In the genomic region with DNA sequence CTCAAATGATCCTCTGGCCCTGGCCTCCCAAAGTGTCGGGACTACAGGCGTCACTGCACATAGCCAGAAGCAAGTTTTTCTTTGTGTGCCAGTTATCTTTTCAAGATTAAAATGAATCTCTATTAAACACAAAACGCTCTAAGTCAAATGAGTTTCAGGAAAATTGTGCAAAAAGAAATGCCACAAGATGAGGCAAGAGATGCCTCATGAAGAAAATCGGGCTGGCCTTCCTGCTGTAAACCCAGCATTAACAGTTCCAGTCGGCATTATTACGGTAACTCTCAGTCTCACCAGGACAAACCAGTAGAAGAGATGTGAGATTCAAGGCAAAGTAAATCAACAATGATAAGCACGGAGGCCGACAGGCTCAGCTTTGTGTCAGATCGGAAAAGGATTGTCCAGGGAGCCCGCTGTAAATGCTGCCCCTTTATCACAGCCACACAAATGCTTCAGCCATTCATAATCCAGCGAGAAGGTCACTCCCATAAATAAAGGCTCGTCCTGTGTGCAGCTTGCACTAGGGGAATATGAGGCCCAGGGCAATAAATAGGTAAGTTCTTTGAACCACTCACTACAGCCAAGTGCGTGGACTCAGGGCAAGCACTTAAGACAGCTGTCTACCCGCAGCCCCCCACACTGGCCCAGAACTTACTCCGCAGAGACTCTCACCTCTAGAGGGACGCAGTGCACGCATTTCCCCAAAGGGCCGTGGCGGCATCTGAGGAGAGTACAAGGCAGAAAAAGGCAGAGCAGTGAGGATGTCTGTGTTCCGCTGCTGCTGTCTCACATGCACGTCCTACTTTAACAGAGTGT, we compare ENCODE assay signal across 25 cellular contexts. TPM values are rescaled to one million over a fixed set of nuclear protein-coding genes. Genes with fewer than 3 reads are reported as not detected.
DNase-seq lines count a peak whose midpoint lies in the region; ATAC-seq, FAIRE-seq and TF ChIP-seq lines count a peak whose summit lies in the region.
"Had no signal": no experiment of that assay in that cellular context is flagged by ENCODE, and none has a peak within 500 bp of the region (broad histone marks: within the 10 kb centered on the region; RNA-seq: fewer than 3 reads in every experiment).

No MANE protein-coding gene starts in this region.

- H3K27me3 ChIP-seq in GM12878 (replicated peaks in 1 of 2; ENCODE audit: control insufficient read depth in 2 of 2, insufficient read depth in 2 of 2, low read length in 1 of 2) = no peaks in the 10 kb centered on the region
- H3K27me3 ChIP-seq: esophagus squamous epithelium, gastroesophageal sphincter, ovary, upper lobe of right lung had no signal

- DNase-seq in Right ventricle myocardium superior (no peak), Right ventricle myocardium inferior (ENCODE audit: missing footprints) (no peak), GM12878 (ENCODE audit: low read depth, low spot score) (no peak), omental fat pad (ENCODE audit: low spot score) (no peak), retina (no peak), Kasumi-1 (lab: John Stamatoyannopoulos, UW) (no peak)
- DNase-seq: activated CD4-positive, alpha-beta T cell treated with anti-CD3 and anti-CD28 coated beads, Interleukin-2, amount 50 U/mL, for 4 hours; activated gamma-delta T cell treated with Interleukin-2 at 50 U/mL for 16 hours; activated T-cell treated with anti-CD3 and anti-CD28 coated beads for 4 hours; DMS79 treated with DMSO at 0.1 percent for 48 hours; effector memory CD4-positive, alpha-beta T cell; esophagus squamous epithelium; KG1; left colon; mesendoderm; naive B cell; NCI-H1694; NCI-H69; ovary; upper lobe of right lung had no signal

- H2AFZ ChIP-seq in GM12878 (ENCODE audit: control insufficient read depth, low read depth, low read length) = no peak overlapping the region

- POLR2A ChIA-PET in GM12878 (lab: Charles Lee) = no interaction called here

- no peaks in the 10 kb centered on the region for H3K9me3 ChIP-seq in GM12878 (replicated peaks; ENCODE audit: control insufficient read depth, insufficient read depth, low read length)
- H3K9me3 ChIP-seq: esophagus squamous epithelium, gastroesophageal sphincter, ovary, upper lobe of right lung had no signal

- SMC1A ChIA-PET in GM12878 (lab: Charles Lee; ENCODE audit: uncharacterized antibody, unreplicated experiment) = no interaction called here

- H4K20me1 ChIP-seq in GM12878 (ENCODE audit: control insufficient read depth, insufficient read depth) = no peaks in the 10 kb centered on the region

- BruUV-seq in GM12878 (replicated peaks; lab: Mats Ljungman, UMichigan) = TSS peak; percentile 38

- H3K36me3 ChIP-seq in GM12878 (ENCODE audit: control insufficient read depth in 2 of 2, insufficient read depth in 2 of 2, low read length in 1 of 2) = peaks cover 27 to 28% of the 10 kb centered on the region in 2 experiments
- H3K36me3 ChIP-seq: ovary had no signal

- no peak overlapping the region for H3K4me2 ChIP-seq in GM12878 (ENCODE audit: control insufficient read depth, insufficient read depth)

- RAD21 ChIA-PET in GM12878 (lab: Charles Lee; ENCODE audit: unreplicated experiment) = no interaction called here

- no peak for TF ChIP-seq POLR2A in GM12878 (IDR thresholded peaks at IDR 0.05; ENCODE audit: low read depth, low read length)

- no peak overlapping the region for H3K27ac ChIP-seq in GM12878 (ENCODE audit: control insufficient read depth, insufficient read depth)
- H3K27ac ChIP-seq: esophagus squamous epithelium, gastroesophageal sphincter, ovary, upper lobe of right lung had no signal

- H3K4me3 ChIP-seq in GM12878 = no peak overlapping the region
- H3K4me3 ChIP-seq: esophagus squamous epithelium, gastroesophageal sphincter, ovary, upper lobe of right lung had no signal

- in situ Hi-C loops in GM12878 (cut with MboI) = no loop called here

- TF ChIP-seq CTCF in GM12878 (IDR thresholded peaks at IDR 0.05 in 2 of 3, conservative IDR thresholded peaks at IDR 0.05 in 1 of 3; ENCODE audit: control insufficient read depth in 2 of 3, extremely low read depth in 1 of 3, insufficient read depth in 1 of 3, low read depth in 3 of 3, low read length in 3 of 3) = no peak
- no peak for TF ChIP-seq CTCF in omental fat pad (IDR thresholded peaks at IDR 0.05)

- H3K79me2 ChIP-seq in GM12878 (ENCODE audit: control insufficient read depth, insufficient read depth, low read length) = no peaks in the 10 kb centered on the region; the same call in 1 of the 2 replicates

- no peak overlapping the region for H3K9ac ChIP-seq in GM12878 (ENCODE audit: control insufficient read depth, insufficient read depth, low read length)

- peak; percentile 28 for ATAC-seq in Right ventricle myocardium superior (ENCODE audit: poor library complexity)
- ATAC-seq in Right ventricle myocardium inferior = no peak
- no peak for ATAC-seq in GM12878
- ATAC-seq in omental fat pad (ENCODE audit: low FRiP score) = peak; percentile 10
- ATAC-seq: gastroesophageal sphincter, left colon, sciatic nerve, upper lobe of right lung had no signal

- CTCF ChIA-PET in GM12878 (lab: Yijun Ruan, JAX) = interaction anchor here (2.6 kb wide), 1 partner anchor 9 kb away, joined by 11 read pairs; no protein-coding TSS in a partner anchor

- 95% methylated on average over 21 of the region's 21 CpGs for WGBS in GM12878 (ENCODE audit: insufficient coverage, insufficient replicate concordance, low lambda C conversion rate, missing lambda C conversion rate)

- H3K4me1 ChIP-seq in GM12878 (ENCODE audit: control insufficient read depth, insufficient read depth, low read length) = no peaks in the 10 kb centered on the region

- TF ChIP-seq EP300 in GM12878 (IDR thresholded peaks at IDR 0.05; ENCODE audit: borderline replicate concordance in 1 of 2, control insufficient read depth in 1 of 2, low read depth in 2 of 2, low read length in 2 of 2) = no peak

- FAIRE-seq in GM12878 (lab: Jason Lieb, UNC) = no peak
- FAIRE-seq: colon, GM12891 had no signal

- intact Hi-C loops in Right ventricle myocardium superior (cut with DNase I) = no loop called here
- intact Hi-C loops in Right ventricle myocardium inferior (cut with DNase I) = no loop called here
- intact Hi-C loops in GM12878 (cut with micrococcal nuclease; ENCODE audit: unreplicated experiment) = no loop called here

- no peak for TF ChIP-seq RAD21 in GM12878 (IDR thresholded peaks at IDR 0.05; ENCODE audit: insufficient read depth, low read depth, low read length)

RNA-seq across cellular contexts. Expression of gene NPLOC4, which starts 27.2 kb away (rescaled TPM):
- total RNA-seq in Right ventricle myocardium superior (81.1 TPM), Right ventricle myocardium inferior (82.0 TPM), GM12878 (2014; rRNA removed) (50.6 and 54.9 TPM in 2 replicates), GM12878 (2014; rRNA removed; fragmentation: Illumina TruSeq; extraction: Trizol) (33.4 and 37.0 TPM in 2 replicates), GM12878 (2021) (83.7 and 87.9 TPM in 2 replicates), omental fat pad (10 to 100 TPM; 58.9 to 87.7 (median 70.8) TPM)
- 94.1 and 117 TPM in 2 replicates for total RNA-seq in GM12878 (2013; cell fraction: nucleolus; rRNA removed)
- polyA plus RNA-seq in GM12878 (2011; ENCODE audit: low read depth) = 17.0 TPM
- polyA plus RNA-seq in GM12878 (2011; rRNA removed) (35.8 and 62.1 TPM in 2 replicates), GM12878 (2014; fragmentation: Illumina TruSeq; extraction: Trizol) (44.2 and 48.8 TPM in 2 replicates), GM12878 (2014; fragmentation: Nextera tagmentation; extraction: Ambion mirVana) (1 to 10 TPM; 1.5 to 2.5 TPM), GM12878 (2014; rRNA removed) (58.9 and 73.4 TPM in 2 replicates), GM12878 (2016; fragmentation: Nextera tagmentation; extraction: Ambion mirVana) (10 to 100 TPM; 34.9 to 47.3 TPM)
- 69.2 and 80.3 TPM in 2 replicates for polyA plus RNA-seq in GM12878 (2011; cell fraction: cytosol; rRNA removed)
- polyA plus RNA-seq in GM12878 (2011; cell fraction: nucleus; rRNA removed) = 74.9 and 90.1 TPM in 2 replicates
- polyA plus RNA-seq in GM12878 (2012) = 27.3 and 29.6 TPM in 2 replicates
- polyA minus RNA-seq in GM12878 (2011; rRNA and poly(A)+ RNA removed) = 105 and 112 TPM in 2 replicates
- 40.8 and 55.3 TPM in 2 replicates for polyA minus RNA-seq in GM12878 (2011; cell fraction: cytosol; rRNA and poly(A)+ RNA removed)
- polyA minus RNA-seq in GM12878 (2011; cell fraction: nucleus; rRNA and poly(A)+ RNA removed) = 21.8 and 39.4 TPM in 2 replicates

RNA-seq across cellular contexts. Expression of gene TSPAN10, which starts 27.2 kb away (rescaled TPM):
- total RNA-seq in Right ventricle myocardium superior (0.24 TPM), Right ventricle myocardium inferior (0.24 TPM), GM12878 (2014; rRNA removed) (0.38 and 0.40 TPM in 2 replicates), GM12878 (2014; rRNA removed; fragmentation: Illumina TruSeq; extraction: Trizol) (0.13 and 0.18 TPM in 2 replicates), GM12878 (2021) (0.41 and 0.56 TPM in 2 replicates), omental fat pad (1 to 10 TPM in 1 of 4 donors, under 1 TPM in 2, not detected in 1; 0.47 to 1.0 (median 0.48) TPM)
- 3.6 and 4.7 TPM in 2 replicates for total RNA-seq in GM12878 (2013; cell fraction: nucleolus; rRNA removed)
- not detected for polyA plus RNA-seq in GM12878 (2011; ENCODE audit: low read depth)
- polyA plus RNA-seq in GM12878 (2011; rRNA removed) (0.53 and 0.58 TPM in 2 replicates), GM12878 (2014; fragmentation: Illumina TruSeq; extraction: Trizol) (0.16 and 0.36 TPM in 2 replicates), GM12878 (2014; fragmentation: Nextera tagmentation; extraction: Ambion mirVana) (under 1 TPM; 0.33 to 0.45 TPM), GM12878 (2014; rRNA removed) (0.61 and 0.72 TPM in 2 replicates), GM12878 (2016; fragmentation: Nextera tagmentation; extraction: Ambion mirVana) (under 1 TPM; 0.60 to 0.82 TPM)
- polyA plus RNA-seq in GM12878 (2011; cell fraction: cytosol; rRNA removed) = 0.66 and 0.90 TPM in 2 replicates
- 1.0 and 1.2 TPM in 2 replicates for polyA plus RNA-seq in GM12878 (2011; cell fraction: nucleus; rRNA removed)
- polyA plus RNA-seq in GM12878 (2012) = 0.39 and 0.49 TPM in 2 replicates
- polyA minus RNA-seq in GM12878 (2011; rRNA and poly(A)+ RNA removed) = 2.5 and 9.9 TPM in 2 replicates
- polyA minus RNA-seq in GM12878 (2011; cell fraction: cytosol; rRNA and poly(A)+ RNA removed) = not detected in 2 replicates
- polyA minus RNA-seq in GM12878 (2011; cell fraction: nucleus; rRNA and poly(A)+ RNA removed) = 0.60 and 1.1 TPM in 2 replicates

RNA-seq across cellular contexts. Expression of gene PDE6G, which starts 46.6 kb away (rescaled TPM):
- total RNA-seq in Right ventricle myocardium superior (not detected), Right ventricle myocardium inferior (not detected), GM12878 (2014; rRNA removed) (7.8 and 12.1 TPM in 2 replicates), GM12878 (2014; rRNA removed; fragmentation: Illumina TruSeq; extraction: Trizol) (1.5 and 3.5 TPM in 2 replicates), GM12878 (2021) (6.0 and 8.3 TPM in 2 replicates), omental fat pad (1 to 10 TPM in 1 of 4 donors, not detected in 3; 2.9 TPM)
- total RNA-seq in GM12878 (2013; cell fraction: nucleolus; rRNA removed) = not detected in 2 replicates
- polyA plus RNA-seq in GM12878 (2011; ENCODE audit: low read depth) = 10.5 TPM
- polyA plus RNA-seq in GM12878 (2011; rRNA removed) (0.37 and 1.8 TPM in 2 replicates), GM12878 (2014; fragmentation: Illumina TruSeq; extraction: Trizol) (7.0 and 8.0 TPM in 2 replicates), GM12878 (2014; fragmentation: Nextera tagmentation; extraction: Ambion mirVana) (under 1 TPM; 0.55 to 0.82 TPM), GM12878 (2014; rRNA removed) (10.4 and 11.1 TPM in 2 replicates), GM12878 (2016; fragmentation: Nextera tagmentation; extraction: Ambion mirVana) (1 to 10 TPM; 3.3 to 5.0 TPM)
- polyA plus RNA-seq in GM12878 (2011; cell fraction: cytosol; rRNA removed) = 1.0 and 1.3 TPM in 2 replicates
- 0.87 and 0.88 TPM in 2 replicates for polyA plus RNA-seq in GM12878 (2011; cell fraction: nucleus; rRNA removed)
- polyA plus RNA-seq in GM12878 (2012) = 10.7 and 14.5 TPM in 2 replicates
- polyA minus RNA-seq in GM12878 (2011; rRNA and poly(A)+ RNA removed) = 0.59 and 2.0 TPM in 2 replicates
- polyA minus RNA-seq in GM12878 (2011; cell fraction: cytosol; rRNA and poly(A)+ RNA removed) = not detected in 2 replicates
- not detected in 2 replicates for polyA minus RNA-seq in GM12878 (2011; cell fraction: nucleus; rRNA and poly(A)+ RNA removed)
- total RNA-seq: esophagus squamous epithelium, HT-29, sciatic nerve had no signal

RNA-seq across cellular contexts. Expression of gene OXLD1, which starts 56.7 kb away (rescaled TPM):
- 16.1 TPM for total RNA-seq in Right ventricle myocardium superior
- 18.6 TPM for total RNA-seq in Right ventricle myocardium inferior
- 25.4 and 29.4 TPM in 2 replicates for total RNA-seq in GM12878 (2013; cell fraction: nucleolus; rRNA removed)
- total RNA-seq in GM12878 (2014; rRNA removed) = 74.8 and 77.7 TPM in 2 replicates
- total RNA-seq in GM12878 (2014; rRNA removed; fragmentation: Illumina TruSeq; extraction: Trizol) = 14.4 and 18.4 TPM in 2 replicates
- total RNA-seq in GM12878 (2021) = 61.2 and 70.8 TPM in 2 replicates
- polyA plus RNA-seq in GM12878 (2011; ENCODE audit: low read depth) = 14.1 TPM
- 6.2 and 13.5 TPM in 2 replicates for polyA plus RNA-seq in GM12878 (2011; rRNA removed)
- 24.6 and 47.1 TPM in 2 replicates for polyA plus RNA-seq in GM12878 (2011; cell fraction: cytosol; rRNA removed)
- polyA plus RNA-seq in GM12878 (2011; cell fraction: nucleus; rRNA removed) = 37.2 and 39.7 TPM in 2 replicates
- polyA plus RNA-seq in GM12878 (2012) = 28.0 and 28.4 TPM in 2 replicates
- polyA plus RNA-seq in GM12878 (2014; fragmentation: Illumina TruSeq; extraction: Trizol) = 3.4 and 10.2 TPM in 2 replicates
- polyA plus RNA-seq in GM12878 (2014; fragmentation: Nextera tagmentation; extraction: Ambion mirVana) = 1 to 10 TPM; 4.6 to 9.3 TPM
- polyA plus RNA-seq in GM12878 (2014; rRNA removed) = 83.2 and 84.8 TPM in 2 replicates
- 10 to 100 TPM; 74.3 to 89.5 TPM for polyA plus RNA-seq in GM12878 (2016; fragmentation: Nextera tagmentation; extraction: Ambion mirVana)
- polyA minus RNA-seq in GM12878 (2011; rRNA and poly(A)+ RNA removed) = 8.5 and 18.8 TPM in 2 replicates
- polyA minus RNA-seq in GM12878 (2011; cell fraction: cytosol; rRNA and poly(A)+ RNA removed) = 6.4 and 11.4 TPM in 2 replicates
- polyA minus RNA-seq in GM12878 (2011; cell fraction: nucleus; rRNA and poly(A)+ RNA removed) = 13.7 and 25.6 TPM in 2 replicates
- 10 to 100 TPM; 18.4 to 26.5 (median 21.6) TPM for total RNA-seq in omental fat pad

RNA-seq across cellular contexts. Expression of gene CCDC137, which starts 56.8 kb away (rescaled TPM):
- total RNA-seq in Right ventricle myocardium superior (4.8 TPM), Right ventricle myocardium inferior (6.1 TPM), GM12878 (2014; rRNA removed) (21.9 and 23.3 TPM in 2 replicates), GM12878 (2014; rRNA removed; fragmentation: Illumina TruSeq; extraction: Trizol) (18.3 and 19.6 TPM in 2 replicates), GM12878 (2021) (32.0 and 35.1 TPM in 2 replicates), omental fat pad (10 to 100 TPM in 1 of 4 donors, 1 to 10 TPM in 3; 6.8 to 15.6 (median 9.4) TPM)
- total RNA-seq in GM12878 (2013; cell fraction: nucleolus; rRNA removed) = 8.0 and 8.8 TPM in 2 replicates
- polyA plus RNA-seq in GM12878 (2011; ENCODE audit: low read depth) = 5.7 TPM
- polyA plus RNA-seq in GM12878 (2011; rRNA removed) (7.7 and 13.7 TPM in 2 replicates), GM12878 (2014; fragmentation: Illumina TruSeq; extraction: Trizol) (20.9 and 32.6 TPM in 2 replicates), GM12878 (2014; fragmentation: Nextera tagmentation; extraction: Ambion mirVana) (1 to 10 TPM; 2.2 to 5.1 TPM), GM12878 (2014; rRNA removed) (33.8 and 39.3 TPM in 2 replicates), GM12878 (2016; fragmentation: Nextera tagmentation; extraction: Ambion mirVana) (10 to 100 TPM; 44.6 to 45.4 TPM)
- 12.6 and 24.0 TPM in 2 replicates for polyA plus RNA-seq in GM12878 (2011; cell fraction: cytosol; rRNA removed)
- 26.3 and 30.0 TPM in 2 replicates for polyA plus RNA-seq in GM12878 (2011; cell fraction: nucleus; rRNA removed)
- polyA plus RNA-seq in GM12878 (2012) = 16.2 and 24.2 TPM in 2 replicates
- polyA minus RNA-seq in GM12878 (2011; rRNA and poly(A)+ RNA removed) = 3.0 and 4.8 TPM in 2 replicates
- polyA minus RNA-seq in GM12878 (2011; cell fraction: cytosol; rRNA and poly(A)+ RNA removed) = 5.2 and 6.8 TPM in 2 replicates
- 3.4 and 11.5 TPM in 2 replicates for polyA minus RNA-seq in GM12878 (2011; cell fraction: nucleus; rRNA and poly(A)+ RNA removed)

Comparison
In these comparisons a context has a peak if more than half of its experiments do, and no peak if none do; other contexts are left out.
1. ATAC-seq: peak in Right ventricle myocardium superior (single experiment) and omental fat pad (single experiment); none in Right ventricle myocardium inferior (single experiment) and GM12878 (single experiment).